Comparison of ENCODE assay signal across 8 cellular contexts in genomic region chr12:121797937-121798801, GRCh38. TPM values are rescaled to one million over a fixed set of nuclear protein-coding genes. Genes with fewer than 3 reads are reported as not detected.
DNase-seq lines count a peak whose midpoint lies in the region; ATAC-seq lines count a peak whose summit lies in the region.

No MANE protein-coding gene starts in this region.

- H2BK5ac ChIP-seq in trophoblast cell (ENCODE audit: low read depth, low read length, poor library complexity): peak overlapping the region; percentile 34

- peaks cover 52% of the 10 kb centered on the region for H3K79me1 ChIP-seq in trophoblast cell (ENCODE audit: low read length)

- H3K27ac Mint-ChIP-seq in activated T-helper 1 cell treated with anti-CD3 and anti-CD28 coated beads, Interleukin-12 subunit alpha, Interleukin-12 subunit beta, Interleukin-2, Interleukin-4 antibody, amounts not matched to agents 30 ng/mL and 10 ng/mL and 1 ng/mL, durations not matched to agents 14 hours and 24 hours and 36 hours: peak overlapping the region; percentile 79

- no peaks in the 10 kb centered on the region for H3K27me3 ChIP-seq in trophoblast cell (ENCODE audit: insufficient read depth, low read length)

- peak overlapping the region; percentile 9 for H2BK120ac ChIP-seq in trophoblast cell (ENCODE audit: insufficient read depth, low read length, poor library complexity)

- H4K91ac ChIP-seq in trophoblast cell (ENCODE audit: low read depth, low read length): peak overlapping the region; percentile 47

- peak overlapping the region; percentile 25 for H3K9ac ChIP-seq in trophoblast cell (ENCODE audit: low read length)

- H3K36me3 ChIP-seq in trophoblast cell (ENCODE audit: control insufficient read depth in 1 of 2, insufficient read depth in 2 of 2, low read length in 2 of 2): peaks cover 18 to 31% of the 10 kb centered on the region in 2 experiments

- H3K4me3 Mint-ChIP-seq in activated T-helper 1 cell treated with anti-CD3 and anti-CD28 coated beads, Interleukin-12 subunit alpha, Interleukin-12 subunit beta, Interleukin-2, Interleukin-4 antibody, amounts not matched to agents 30 ng/mL and 10 ng/mL and 1 ng/mL, durations not matched to agents 14 hours and 24 hours and 36 hours: peak overlapping the region; percentile 85

- in situ Hi-C loops in Caki2 (cut with HindIII; ENCODE audit: low pct_unique_long_range_greater_than_20kb, low sequenced_read_pairs): no loop called here

- H3K9me3 Mint-ChIP-seq in activated T-helper 1 cell treated with anti-CD3 and anti-CD28 coated beads, Interleukin-12 subunit alpha, Interleukin-12 subunit beta, Interleukin-2, Interleukin-4 antibody, amounts not matched to agents 30 ng/mL and 10 ng/mL and 1 ng/mL, durations not matched to agents 14 hours and 24 hours and 36 hours: no peaks in the 10 kb centered on the region

- H3K4me3 ChIP-seq in trophoblast cell (ENCODE audit: low read depth, low read length): no peak overlapping the region

- ATAC-seq in Right ventricle myocardium inferior (peak; percentile 5), GM18873 (IDR thresholded peaks at IDR 0.05; ENCODE audit: low FRiP score, unreplicated experiment) (no peak)

- H4K8ac ChIP-seq in trophoblast cell (ENCODE audit: low read depth, low read length): peak overlapping the region; percentile 40

- H3K27me3 Mint-ChIP-seq in activated T-helper 1 cell treated with anti-CD3 and anti-CD28 coated beads, Interleukin-12 subunit alpha, Interleukin-12 subunit beta, Interleukin-2, Interleukin-4 antibody, amounts not matched to agents 30 ng/mL and 10 ng/mL and 1 ng/mL, durations not matched to agents 14 hours and 24 hours and 36 hours (ENCODE audit: insufficient read depth): peaks cover 2% of the 10 kb centered on the region

- H3K18ac ChIP-seq in trophoblast cell (ENCODE audit: low read length): peak overlapping the region; percentile 12

- peak overlapping the region; percentile 32 for H4K12ac ChIP-seq in trophoblast cell (ENCODE audit: low read depth, low read length)

- H3K4ac ChIP-seq in trophoblast cell (ENCODE audit: low read depth, low read length): peak overlapping the region; percentile 6

- H3K27ac ChIP-seq in trophoblast cell (ENCODE audit: low read depth, low read length): peak overlapping the region; percentile 82

- H2BK12ac ChIP-seq in trophoblast cell (ENCODE audit: low read length): peak overlapping the region; percentile 29

- H3K9me3 ChIP-seq in trophoblast cell (ENCODE audit: insufficient read depth, low read depth, low read length): no peaks in the 10 kb centered on the region

- peaks cover 43% of the 10 kb centered on the region for H3K4me1 Mint-ChIP-seq in activated T-helper 1 cell treated with anti-CD3 and anti-CD28 coated beads, Interleukin-12 subunit alpha, Interleukin-12 subunit beta, Interleukin-2, Interleukin-4 antibody, amounts not matched to agents 30 ng/mL and 10 ng/mL and 1 ng/mL, durations not matched to agents 14 hours and 24 hours and 36 hours (ENCODE audit: low read depth)

- H3K4me2 ChIP-seq in trophoblast cell (ENCODE audit: low read length): peak overlapping the region; percentile 63

- H2AFZ ChIP-seq in trophoblast cell (ENCODE audit: insufficient read depth, low read length, poor library complexity): no peak overlapping the region

- H3K4me1 ChIP-seq in trophoblast cell (ENCODE audit: control insufficient read depth in 1 of 2, insufficient read depth in 2 of 2, low read length in 2 of 2): peaks cover 31 to 47% of the 10 kb centered on the region in 2 experiments

- WGBS in trophoblast cell (ENCODE audit: extremely low coverage, insufficient coverage, insufficient read length): no CpG with 5 or more reads among the region's 19 CpGs

- no peak overlapping the region for H2AK5ac ChIP-seq in trophoblast cell (ENCODE audit: low read length)

- peak overlapping the region; percentile 36 for H3K14ac ChIP-seq in trophoblast cell (ENCODE audit: low read length)

- peaks cover 25% of the 10 kb centered on the region for H3K36me3 Mint-ChIP-seq in activated T-helper 1 cell treated with anti-CD3 and anti-CD28 coated beads, Interleukin-12 subunit alpha, Interleukin-12 subunit beta, Interleukin-2, Interleukin-4 antibody, amounts not matched to agents 30 ng/mL and 10 ng/mL and 1 ng/mL, durations not matched to agents 14 hours and 24 hours and 36 hours (ENCODE audit: low read depth)

- peak; percentile 75 for DNase-seq in Caki2 (ENCODE audit: low read depth)
- peak; percentile 54 to 81 for DNase-seq in NCI-H187 (lab: John Stamatoyannopoulos, UW)
- no peak for DNase-seq in activated T-helper 1 cell treated with anti-CD3 and anti-CD28 coated beads, Interleukin-12 subunit alpha, Interleukin-12 subunit beta, Interleukin-2, Interleukin-4 antibody, amounts not matched to agents 30 ng/mL and 10 ng/mL and 1 ng/mL, durations not matched to agents 14 hours and 24 hours and 36 hours (ENCODE audit: low spot score)
- peak; percentile 85 for DNase-seq in Right ventricle myocardium inferior (ENCODE audit: missing footprints)
- DNase-seq in trophoblast cell: peak in 1 of 2 donors; percentile 50
- DNase-seq in kidney glomerular epithelial cell (lab: John Stamatoyannopoulos, UW): no peak
- no peak for DNase-seq in stimulated activated CD4-positive, alpha-beta T cell treated with anti-CD3 and anti-CD28 coated beads, Interleukin-4, amount 100 ng/mL, for 4 hours

- no peak overlapping the region for H3K23ac ChIP-seq in trophoblast cell (ENCODE audit: low read length)

- H3K79me2 ChIP-seq in trophoblast cell (ENCODE audit: control insufficient read depth, insufficient read depth, low read length, poor library complexity): peaks cover 34% of the 10 kb centered on the region

- intact Hi-C loops in activated T-helper 1 cell treated with anti-CD3 and anti-CD28 coated beads, Interleukin-12 subunit alpha, Interleukin-12 subunit beta, Interleukin-2, Interleukin-4 antibody, amounts not matched to agents 30 ng/mL and 10 ng/mL and 1 ng/mL, durations not matched to agents 14 hours and 24 hours and 36 hours (cut with micrococcal nuclease): no loop called here
- intact Hi-C loops in Right ventricle myocardium inferior (cut with DNase I): no loop called here

RNA-seq across cellular contexts. Expression of gene RHOF, which starts 4.7 kb away (rescaled TPM):
- 54.8 and 81.4 TPM in 2 replicates for total RNA-seq in Caki2 (2014; rRNA removed; shearing (Covaris generic); ENCODE audit: low replicate concordance)
- 111 and 112 TPM in 2 replicates for total RNA-seq in activated T-helper 1 cell treated with anti-CD3 and anti-CD28 coated beads, Interleukin-12 subunit alpha, Interleukin-12 subunit beta, Interleukin-2, Interleukin-4 antibody, amounts not matched to agents 30 ng/mL and 10 ng/mL and 1 ng/mL, durations not matched to agents 14 hours and 24 hours and 36 hours
- 47.7 TPM for total RNA-seq in Right ventricle myocardium inferior
- 10.9 and 11.1 TPM in 2 replicates for polyA plus RNA-seq in trophoblast cell (2013)

RNA-seq across cellular contexts. Expression of gene SETD1B, which starts 5.6 kb away (rescaled TPM):
- total RNA-seq in Caki2 (2014; rRNA removed; shearing (Covaris generic); ENCODE audit: low replicate concordance): 0.61 and 3.4 TPM in 2 replicates
- total RNA-seq in activated T-helper 1 cell treated with anti-CD3 and anti-CD28 coated beads, Interleukin-12 subunit alpha, Interleukin-12 subunit beta, Interleukin-2, Interleukin-4 antibody, amounts not matched to agents 30 ng/mL and 10 ng/mL and 1 ng/mL, durations not matched to agents 14 hours and 24 hours and 36 hours: 32.0 and 33.0 TPM in 2 replicates
- total RNA-seq in Right ventricle myocardium inferior: 8.0 TPM
- 19.3 and 19.5 TPM in 2 replicates for polyA plus RNA-seq in trophoblast cell (2013)

Comparison
In these comparisons a context has a peak if more than half of its experiments do, and no peak if none do; other contexts are left out.
1. DNase-seq: peak in Caki2 (single experiment), NCI-H187 (2 of 2) and Right ventricle myocardium inferior (single experiment); none in activated T-helper 1 cell treated with anti-CD3 and anti-CD28 coated beads, Interleukin-12 subunit alpha, Interleukin-12 subunit beta, Interleukin-2, Interleukin-4 antibody, amounts not matched to agents 30 ng/mL and 10 ng/mL and 1 ng/mL, durations not matched to agents 14 hours and 24 hours and 36 hours (single experiment), kidney glomerular epithelial cell (single experiment) and stimulated activated CD4-positive, alpha-beta T cell treated with anti-CD3 and anti-CD28 coated beads, Interleukin-4, amount 100 ng/mL, for 4 hours (0 of 2).